ENCODE assay signal across 31 cellular contexts in genomic region chr3:126105691-126106187, GRCh38. TPM values are rescaled to one million over a fixed set of nuclear protein-coding genes. Genes with fewer than 3 reads are reported as not detected.
DNase-seq lines count a peak whose midpoint lies in the region; TF ChIP-seq lines count a peak whose summit lies in the region.
"Had no signal": no experiment of that assay in that cellular context is flagged by ENCODE, and none has a peak within 500 bp of the region (broad histone marks: within the 10 kb centered on the region; RNA-seq: fewer than 3 reads in every experiment).

No MANE protein-coding gene starts in this region.

- intact Hi-C loops in activated T-helper 2 cell treated with anti-CD3 and anti-CD28 coated beads, Interferon-gamma antibody, Interleukin-2, Interleukin-4, amounts not matched to agents 10 μg/mL and 5 μg/mL and 100 μg/mL, durations not matched to agents 14 hours and 24 hours and 36 hours (cut with micrococcal nuclease): no loop called here

- H3K27me3 ChIP-seq in H7 (ENCODE audit: control insufficient read depth, insufficient read depth, low read length): no peaks in the 10 kb centered on the region
- H3K27me3 ChIP-seq: adrenal gland, BLaER1, body of pancreas, dorsolateral prefrontal cortex, gastroesophageal sphincter, neutrophil, upper lobe of left lung had no signal

- no peaks in the 10 kb centered on the region for H3K4me1 Mint-ChIP-seq in progenitor cell of endocrine pancreas (ENCODE audit: low read depth)
- no peaks in the 10 kb centered on the region for H3K4me1 Mint-ChIP-seq in activated T-helper 2 cell treated with anti-CD3 and anti-CD28 coated beads, Interferon-gamma antibody, Interleukin-2, Interleukin-4, amounts not matched to agents 10 μg/mL and 5 μg/mL and 100 μg/mL, durations not matched to agents 14 hours and 24 hours and 36 hours (ENCODE audit: low read depth)
- H3K4me1 Mint-ChIP-seq: activated naive CD4-positive, alpha-beta T cell treated with anti-CD3 and anti-CD28 coated beads, Interleukin-2, amount 10 ng/mL, durations not matched to agents 7 days and 5 days; stimulated activated naive B cell treated with anti-CD40 and anti-IgM and Interleukin-4, amounts not matched to agents 10 μg/mL and 1 μg/mL and 100 μg/mL, for 72 hours had no signal

- H3K27ac Mint-ChIP-seq in progenitor cell of endocrine pancreas: no peak overlapping the region
- H3K27ac Mint-ChIP-seq in activated T-helper 2 cell treated with anti-CD3 and anti-CD28 coated beads, Interferon-gamma antibody, Interleukin-2, Interleukin-4, amounts not matched to agents 10 μg/mL and 5 μg/mL and 100 μg/mL, durations not matched to agents 14 hours and 24 hours and 36 hours: no peak overlapping the region
- H3K27ac Mint-ChIP-seq: activated naive CD4-positive, alpha-beta T cell treated with anti-CD3 and anti-CD28 coated beads, Interleukin-2, amount 10 ng/mL, durations not matched to agents 7 days and 5 days; stimulated activated naive B cell treated with anti-CD40 and anti-IgM and Interleukin-4, amounts not matched to agents 10 μg/mL and 1 μg/mL and 100 μg/mL, for 72 hours had no signal

- in situ Hi-C loops in GM13977 (cut with MboI; ENCODE audit: low pct_unique_long_range_greater_than_20kb, low sequenced_read_pairs, unreplicated experiment): no loop called here

- no peaks in the 10 kb centered on the region for H3K9me3 Mint-ChIP-seq in progenitor cell of endocrine pancreas (ENCODE audit: low read depth)
- no peaks in the 10 kb centered on the region for H3K9me3 Mint-ChIP-seq in activated T-helper 2 cell treated with anti-CD3 and anti-CD28 coated beads, Interferon-gamma antibody, Interleukin-2, Interleukin-4, amounts not matched to agents 10 μg/mL and 5 μg/mL and 100 μg/mL, durations not matched to agents 14 hours and 24 hours and 36 hours
- H3K9me3 Mint-ChIP-seq: activated naive CD4-positive, alpha-beta T cell treated with anti-CD3 and anti-CD28 coated beads, Interleukin-2, amount 10 ng/mL, durations not matched to agents 7 days and 5 days; stimulated activated naive B cell treated with anti-CD40 and anti-IgM and Interleukin-4, amounts not matched to agents 10 μg/mL and 1 μg/mL and 100 μg/mL, for 72 hours had no signal

- H3K4me3 Mint-ChIP-seq in progenitor cell of endocrine pancreas (ENCODE audit: low read depth): no peak overlapping the region
- no peak overlapping the region for H3K4me3 Mint-ChIP-seq in activated T-helper 2 cell treated with anti-CD3 and anti-CD28 coated beads, Interferon-gamma antibody, Interleukin-2, Interleukin-4, amounts not matched to agents 10 μg/mL and 5 μg/mL and 100 μg/mL, durations not matched to agents 14 hours and 24 hours and 36 hours (ENCODE audit: low read depth)
- H3K4me3 Mint-ChIP-seq: activated naive CD4-positive, alpha-beta T cell treated with anti-CD3 and anti-CD28 coated beads, Interleukin-2, amount 10 ng/mL, durations not matched to agents 7 days and 5 days; stimulated activated naive B cell treated with anti-CD40 and anti-IgM and Interleukin-4, amounts not matched to agents 10 μg/mL and 1 μg/mL and 100 μg/mL, for 72 hours had no signal

- no peaks in the 10 kb centered on the region for H3K36me3 ChIP-seq in H7 (replicated peaks; ENCODE audit: control insufficient read depth, insufficient read depth, low read length)
- H3K36me3 ChIP-seq: adrenal gland, BLaER1, neutrophil, upper lobe of left lung had no signal

- no peaks in the 10 kb centered on the region for H3K36me3 Mint-ChIP-seq in progenitor cell of endocrine pancreas (ENCODE audit: insufficient read depth)
- H3K36me3 Mint-ChIP-seq in activated T-helper 2 cell treated with anti-CD3 and anti-CD28 coated beads, Interferon-gamma antibody, Interleukin-2, Interleukin-4, amounts not matched to agents 10 μg/mL and 5 μg/mL and 100 μg/mL, durations not matched to agents 14 hours and 24 hours and 36 hours (ENCODE audit: low read depth): no peaks in the 10 kb centered on the region
- H3K36me3 Mint-ChIP-seq: activated naive CD4-positive, alpha-beta T cell treated with anti-CD3 and anti-CD28 coated beads, Interleukin-2, amount 10 ng/mL, durations not matched to agents 7 days and 5 days; stimulated activated naive B cell treated with anti-CD40 and anti-IgM and Interleukin-4, amounts not matched to agents 10 μg/mL and 1 μg/mL and 100 μg/mL, for 72 hours had no signal

- no peaks in the 10 kb centered on the region for H3K27me3 Mint-ChIP-seq in progenitor cell of endocrine pancreas
- H3K27me3 Mint-ChIP-seq in activated T-helper 2 cell treated with anti-CD3 and anti-CD28 coated beads, Interferon-gamma antibody, Interleukin-2, Interleukin-4, amounts not matched to agents 10 μg/mL and 5 μg/mL and 100 μg/mL, durations not matched to agents 14 hours and 24 hours and 36 hours (ENCODE audit: low read depth): no peaks in the 10 kb centered on the region
- H3K27me3 Mint-ChIP-seq: activated naive CD4-positive, alpha-beta T cell treated with anti-CD3 and anti-CD28 coated beads, Interleukin-2, amount 10 ng/mL, durations not matched to agents 7 days and 5 days had no signal

- no peak overlapping the region for H3K4me3 ChIP-seq in H7 (ENCODE audit: insufficient read depth, low read depth, low read length)
- H3K4me3 ChIP-seq: adrenal gland, BLaER1, body of pancreas, dorsolateral prefrontal cortex, gastroesophageal sphincter, psoas muscle, upper lobe of left lung had no signal

- no peak for TF ChIP-seq CTCF in progenitor cell of endocrine pancreas (IDR thresholded peaks at IDR 0.05; ENCODE audit: unreplicated experiment)
- TF ChIP-seq CTCF in GM13977 (IDR thresholded peaks at IDR 0.05; ENCODE audit: extremely low read depth, insufficient read depth, missing control alignments): no peak

- DNase-seq in Daoy (ENCODE audit: low read depth) (peak; percentile 0), H7 (peak; percentile 36), iPS-NIHi7 (ENCODE audit: extremely low spot score) (peak; percentile 4), progenitor cell of endocrine pancreas (ENCODE audit: low spot score, unreplicated experiment) (peak; percentile 6), GM13977 (ENCODE audit: low spot score) (no peak), NCI-H748 (lab: John Stamatoyannopoulos, UW; ENCODE audit: unreplicated experiment) (no peak)
- no peak for DNase-seq in activated T-helper 2 cell treated with anti-CD3 and anti-CD28 coated beads, Interferon-gamma antibody, Interleukin-2, Interleukin-4, amounts not matched to agents 10 μg/mL and 5 μg/mL and 100 μg/mL, durations not matched to agents 14 hours and 24 hours and 36 hours (ENCODE audit: low spot score)
- DNase-seq: activated CD4-positive, alpha-beta T cell treated with anti-CD3 and anti-CD28 coated beads for 1 hour; activated naive CD4-positive, alpha-beta T cell treated with anti-CD3 and anti-CD28 coated beads, Interleukin-2, amount 10 ng/mL, durations not matched to agents 7 days and 5 days; body of pancreas; cerebellar nuclear complex; GDM1; mesendoderm; MM.1S; NCI-H1105 treated with DMSO at 0.1 percent for 48 hours; NCI-H1930; NCI-H524 treated with DMSO at 0.1 percent for 48 hours; NK-92 treated with Interleukin-12 subunit alpha and Interleukin-12 subunit beta, amount 100 ng/mL, for 24 hours; PC-3; SHP77 treated with DMSO at 0.1 percent for 48 hours; stimulated activated CD4-positive, alpha-beta T cell treated with anti-CD3 and anti-CD28 coated beads, Interleukin-15, amount 100 ng/mL, for 24 hours; stimulated activated naive B cell treated with anti-CD40 and anti-IgM and Interleukin-4, amounts not matched to agents 10 μg/mL and 1 μg/mL and 100 μg/mL, for 72 hours; substantia nigra; T-helper 2 cell had no signal

RNA-seq across cellular contexts. Expression of gene SLC41A3, which starts 21.8 kb away (rescaled TPM):
- total RNA-seq in Daoy (2014; rRNA removed; shearing (Covaris generic)): 20.7 and 30.6 TPM in 2 replicates
- 30.8 and 32.7 TPM in 2 replicates for total RNA-seq in H7 (2014; rRNA removed; shearing (Covaris generic))
- total RNA-seq in progenitor cell of endocrine pancreas: 51.1 and 62.4 TPM in 2 replicates
- 13.1 and 14.7 TPM in 2 replicates for total RNA-seq in activated T-helper 2 cell treated with anti-CD3 and anti-CD28 coated beads, Interferon-gamma antibody, Interleukin-2, Interleukin-4, amounts not matched to agents 10 μg/mL and 5 μg/mL and 100 μg/mL, durations not matched to agents 14 hours and 24 hours and 36 hours

Comparison
In these comparisons a context has a peak if more than half of its experiments do, and no peak if none do; other contexts are left out.
1. DNase-seq: peak in Daoy (single experiment), H7 (single experiment), iPS-NIHi7 (single experiment) and progenitor cell of endocrine pancreas (single experiment); none in activated T-helper 2 cell treated with anti-CD3 and anti-CD28 coated beads, Interferon-gamma antibody, Interleukin-2, Interleukin-4, amounts not matched to agents 10 μg/mL and 5 μg/mL and 100 μg/mL, durations not matched to agents 14 hours and 24 hours and 36 hours (single experiment), GM13977 (single experiment) and NCI-H748 (single experiment).